Comparison of ENCODE assay signal across 8 cellular contexts in the genomic region with DNA sequence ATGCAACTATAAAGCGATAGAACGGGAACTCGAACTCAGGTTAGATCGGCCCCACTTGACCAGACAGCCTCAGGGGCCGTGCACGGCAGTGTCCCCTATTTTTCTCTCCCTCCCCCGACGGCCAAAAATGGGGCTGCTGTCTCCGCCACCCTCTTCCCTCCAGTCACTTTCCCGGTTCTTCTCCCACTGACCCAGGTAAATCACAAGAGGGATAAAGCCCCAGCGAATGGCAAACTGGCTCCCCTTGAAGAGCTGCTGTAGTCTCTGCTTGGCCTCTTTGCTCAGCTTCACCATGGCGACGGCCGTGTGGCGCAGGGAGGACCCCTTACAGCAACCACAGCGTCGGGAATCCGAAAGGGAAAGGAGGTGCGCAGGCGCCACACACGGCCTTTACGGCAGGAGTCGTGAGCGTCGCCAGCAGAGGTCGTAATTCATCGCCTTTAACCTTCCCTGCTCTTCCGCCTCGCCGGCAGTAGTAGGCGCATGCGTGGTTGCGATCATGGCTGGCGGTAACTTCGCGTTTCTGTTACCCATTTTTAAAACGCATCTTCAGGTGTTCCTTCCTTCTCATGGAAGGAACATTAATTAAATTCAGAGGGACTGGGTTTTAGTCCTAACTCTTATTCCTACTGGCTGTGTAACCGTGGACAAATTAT. TPM values are rescaled to one million over a fixed set of nuclear protein-coding genes. Genes with fewer than 3 reads are reported as not detected.
A peak's percentile ranks its signal among the peaks of the same experiment; 100 is the strongest.
DNase-seq lines count a peak whose midpoint lies in the region; ATAC-seq and TF ChIP-seq lines count a peak whose summit lies in the region.

A gene (minus strand): TSS at position 364 of the 656 bp plus-strand sequence. CDS start 70 bp downstream, at position 294.

- TF ChIP-seq CTCF in GM23338 (conservative IDR thresholded peaks at IDR 0.05; ENCODE audit: low read depth in 2 of 2), result peak in 1 of 2 experiments; percentile 60; a peak in 2 of 4 replicates

- no peaks in the 10 kb centered on the region for H3K27me3 ChIP-seq in GM23338 (ENCODE audit: insufficient read depth)

- H3K9me3 Mint-ChIP-seq in GM23338, result no peaks in the 10 kb centered on the region
- H3K9me3 Mint-ChIP-seq in naive B cell, result no peaks in the 10 kb centered on the region
- H3K9me3 Mint-ChIP-seq in stimulated activated memory B cell treated with anti-CD40 and anti-IgM and Interleukin-4, amounts not matched to agents 10 μg/mL and 1 μg/mL and 100 μg/mL, for 72 hours, result no peaks in the 10 kb centered on the region

- no peaks in the 10 kb centered on the region for H3K9me2 ChIP-seq in GM23338 (ENCODE audit: insufficient read depth)

- peaks cover 29% of the 10 kb centered on the region for H3K4me1 Mint-ChIP-seq in GM23338
- H3K4me1 Mint-ChIP-seq in naive B cell, result peaks cover 17 to 47% (median 33%) of the 10 kb centered on the region in 3 donors
- peaks cover 23% of the 10 kb centered on the region for H3K4me1 Mint-ChIP-seq in stimulated activated memory B cell treated with anti-CD40 and anti-IgM and Interleukin-4, amounts not matched to agents 10 μg/mL and 1 μg/mL and 100 μg/mL, for 72 hours

- H3K4me2 ChIP-seq in GM23338, result peak within 1 kb of the TSS; percentile 95

- no peaks in the 10 kb centered on the region for H4K20me1 ChIP-seq in GM23338 (replicated peaks; ENCODE audit: insufficient read depth)

- H3K27ac Mint-ChIP-seq in GM23338, result peak within 1 kb of the TSS; percentile 97
- H3K27ac Mint-ChIP-seq in naive B cell, result peak within 1 kb of the TSS; percentile 96 to 100 (median 99)
- peak within 1 kb of the TSS; percentile 94 for H3K27ac Mint-ChIP-seq in stimulated activated memory B cell treated with anti-CD40 and anti-IgM and Interleukin-4, amounts not matched to agents 10 μg/mL and 1 μg/mL and 100 μg/mL, for 72 hours

- H3K79me2 ChIP-seq in GM23338 (replicated peaks; ENCODE audit: insufficient read depth), result peaks cover 49% of the 10 kb centered on the region

- no peaks in the 10 kb centered on the region; the same call in 1 of the 2 replicates for H3F3A ChIP-seq in GM23338 (replicated peaks; ENCODE audit: low read depth)

- H3K36me3 Mint-ChIP-seq in GM23338 (ENCODE audit: low read depth), result peaks cover 18% of the 10 kb centered on the region
- no peaks in the 10 kb centered on the region for H3K36me3 Mint-ChIP-seq in naive B cell
- peaks cover 6% of the 10 kb centered on the region for H3K36me3 Mint-ChIP-seq in stimulated activated memory B cell treated with anti-CD40 and anti-IgM and Interleukin-4, amounts not matched to agents 10 μg/mL and 1 μg/mL and 100 μg/mL, for 72 hours

- H2AFZ ChIP-seq in GM23338, result peak within 1 kb of the TSS; percentile 63; the same call in 1 of the 2 replicates

- peak within 1 kb of the TSS; percentile 97 for H3K4me3 Mint-ChIP-seq in GM23338
- peak within 1 kb of the TSS; percentile 91 to 100 (median 98) for H3K4me3 Mint-ChIP-seq in naive B cell
- H3K4me3 Mint-ChIP-seq in stimulated activated memory B cell treated with anti-CD40 and anti-IgM and Interleukin-4, amounts not matched to agents 10 μg/mL and 1 μg/mL and 100 μg/mL, for 72 hours, result peak within 1 kb of the TSS; percentile 96

- peaks cover 8% of the 10 kb centered on the region for H3K27me3 Mint-ChIP-seq in GM23338 (ENCODE audit: insufficient read depth, low read depth, poor library complexity)
- peaks cover 6 to 17% (median 8%) of the 10 kb centered on the region in 3 donors for H3K27me3 Mint-ChIP-seq in naive B cell
- no peaks in the 10 kb centered on the region for H3K27me3 Mint-ChIP-seq in stimulated activated memory B cell treated with anti-CD40 and anti-IgM and Interleukin-4, amounts not matched to agents 10 μg/mL and 1 μg/mL and 100 μg/mL, for 72 hours

- H3K4me1 ChIP-seq in GM23338 (ENCODE audit: insufficient read depth), result peaks cover 31% of the 10 kb centered on the region

- DNase-seq in EH (ENCODE audit: low read depth), result peak; percentile 97
- DNase-seq in GM23338 (ENCODE audit: low spot score), result peak; percentile 99
- DNase-seq in LHCN-M2 (ENCODE audit: low read depth), result peak; percentile 98
- peak; percentile 98 for DNase-seq in RPMI8226
- peak; percentile 66 to 80 for DNase-seq in activated T-helper 1 cell treated with anti-CD3 and anti-CD28 coated beads, Interleukin-2, amount 50 U/mL, for 16 hours (ENCODE audit: low read depth in 1 of 2, low spot score in 1 of 2)
- peak; percentile 98 for DNase-seq in fibroblast of gingiva (ENCODE audit: low read depth)
- DNase-seq in naive B cell, result peak; percentile 88

- peak within 1 kb of the TSS; percentile 93 for H3K4me3 ChIP-seq in GM23338

- H3K27ac ChIP-seq in GM23338 (ENCODE audit: low read depth), result peak within 1 kb of the TSS; percentile 46

- ATAC-seq in GM23338, result peak; percentile 95
- peak; percentile 95 for ATAC-seq in naive B cell (ENCODE audit: low read depth in 2 of 2)
- ATAC-seq in stimulated activated memory B cell treated with anti-CD40 and anti-IgM and Interleukin-4, amounts not matched to agents 10 μg/mL and 1 μg/mL and 100 μg/mL, for 72 hours, result peak; percentile 97

- H3K36me3 ChIP-seq in GM23338 (ENCODE audit: insufficient read depth), result peaks cover 4% of the 10 kb centered on the region; the same call in 1 of the 2 replicates

TF ChIP-seq in GM23338, 12 proteins besides CTCF, POLR2A, EP300 and RAD21:
- TF ChIP-seq EZH2 (IDR thresholded peaks at IDR 0.05; ENCODE audit: low read depth, unreplicated experiment) (no peak), CREB1 (CRISPR knock-in tag; IDR thresholded peaks at IDR 0.05; ENCODE audit: low read depth) (no peak), POLR2AphosphoS5 (IDR thresholded peaks at IDR 0.05; ENCODE audit: low read depth) (peak; percentile 95)
- TF ChIP-seq, protein P1, sequence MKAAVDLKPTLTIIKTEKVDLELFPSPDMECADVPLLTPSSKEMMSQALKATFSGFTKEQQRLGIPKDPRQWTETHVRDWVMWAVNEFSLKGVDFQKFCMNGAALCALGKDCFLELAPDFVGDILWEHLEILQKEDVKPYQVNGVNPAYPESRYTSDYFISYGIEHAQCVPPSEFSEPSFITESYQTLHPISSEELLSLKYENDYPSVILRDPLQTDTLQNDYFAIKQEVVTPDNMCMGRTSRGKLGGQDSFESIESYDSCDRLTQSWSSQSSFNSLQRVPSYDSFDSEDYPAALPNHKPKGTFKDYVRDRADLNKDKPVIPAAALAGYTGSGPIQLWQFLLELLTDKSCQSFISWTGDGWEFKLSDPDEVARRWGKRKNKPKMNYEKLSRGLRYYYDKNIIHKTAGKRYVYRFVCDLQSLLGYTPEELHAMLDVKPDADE (IDR thresholded peaks at IDR 0.05), result peak; percentile 89
- TF ChIP-seq, protein P2, sequence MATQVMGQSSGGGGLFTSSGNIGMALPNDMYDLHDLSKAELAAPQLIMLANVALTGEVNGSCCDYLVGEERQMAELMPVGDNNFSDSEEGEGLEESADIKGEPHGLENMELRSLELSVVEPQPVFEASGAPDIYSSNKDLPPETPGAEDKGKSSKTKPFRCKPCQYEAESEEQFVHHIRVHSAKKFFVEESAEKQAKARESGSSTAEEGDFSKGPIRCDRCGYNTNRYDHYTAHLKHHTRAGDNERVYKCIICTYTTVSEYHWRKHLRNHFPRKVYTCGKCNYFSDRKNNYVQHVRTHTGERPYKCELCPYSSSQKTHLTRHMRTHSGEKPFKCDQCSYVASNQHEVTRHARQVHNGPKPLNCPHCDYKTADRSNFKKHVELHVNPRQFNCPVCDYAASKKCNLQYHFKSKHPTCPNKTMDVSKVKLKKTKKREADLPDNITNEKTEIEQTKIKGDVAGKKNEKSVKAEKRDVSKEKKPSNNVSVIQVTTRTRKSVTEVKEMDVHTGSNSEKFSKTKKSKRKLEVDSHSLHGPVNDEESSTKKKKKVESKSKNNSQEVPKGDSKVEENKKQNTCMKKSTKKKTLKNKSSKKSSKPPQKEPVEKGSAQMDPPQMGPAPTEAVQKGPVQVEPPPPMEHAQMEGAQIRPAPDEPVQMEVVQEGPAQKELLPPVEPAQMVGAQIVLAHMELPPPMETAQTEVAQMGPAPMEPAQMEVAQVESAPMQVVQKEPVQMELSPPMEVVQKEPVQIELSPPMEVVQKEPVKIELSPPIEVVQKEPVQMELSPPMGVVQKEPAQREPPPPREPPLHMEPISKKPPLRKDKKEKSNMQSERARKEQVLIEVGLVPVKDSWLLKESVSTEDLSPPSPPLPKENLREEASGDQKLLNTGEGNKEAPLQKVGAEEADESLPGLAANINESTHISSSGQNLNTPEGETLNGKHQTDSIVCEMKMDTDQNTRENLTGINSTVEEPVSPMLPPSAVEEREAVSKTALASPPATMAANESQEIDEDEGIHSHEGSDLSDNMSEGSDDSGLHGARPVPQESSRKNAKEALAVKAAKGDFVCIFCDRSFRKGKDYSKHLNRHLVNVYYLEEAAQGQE (IDR thresholded peaks at IDR 0.05; ENCODE audit: unreplicated experiment), result no peak
TF ChIP-seq in GM23338: peak in this region for 2.

RNA-seq across cellular contexts. Expression of the gene that starts here (rescaled TPM):
- total RNA-seq in GM23338 (2014; rRNA removed; shearing (Covaris generic)), result 131 and 164 TPM in 2 replicates
- polyA plus RNA-seq in GM23338 (2016; fragmentation: Nextera tagmentation; extraction: Ambion mirVana) (791 and 920 TPM in 2 replicates), naive B cell (ENCODE audit: low read depth in 6 of 6) (100 to 1,000 TPM; 175 to 294 (median 276) TPM)
- 80.2 and 85.7 TPM in 2 replicates for total RNA-seq in LHCN-M2 (2014; rRNA removed)
- polyA plus RNA-seq in LHCN-M2 (2012), result 1,225 TPM

Comparison
In these comparisons a context has a peak if more than half of its experiments do, and no peak if none do; other contexts are left out.
1. Peak in every context shown above with its lines: DNase-seq, ATAC-seq, H3K4me3 ChIP-seq and H3K27ac ChIP-seq.